9 cellular contexts compared by ENCODE assay signal in genomic region chr2:99085400-99085799, GRCh38. TPM values are rescaled to one million over a fixed set of nuclear protein-coding genes. Genes with fewer than 3 reads are reported as not detected.
DNase-seq lines count a peak whose midpoint lies in the region; ATAC-seq, FAIRE-seq and TF ChIP-seq lines count a peak whose summit lies in the region.
"Had no signal": no experiment of that assay in that cellular context is flagged by ENCODE, and none has a peak within 500 bp of the region (broad histone marks: within the 10 kb centered on the region; RNA-seq: fewer than 3 reads in every experiment).

No MANE protein-coding gene starts in this region.

- CTCF ChIA-PET in HEK293T (lab: Yijun Ruan, JAX) = no interaction called here

- peak; percentile 41 for TF ChIP-seq CTCF in kidney epithelial cell (IDR thresholded peaks at IDR 0.05; ENCODE audit: insufficient read depth, low read length, poor library complexity, severe bottlenecking)
- TF ChIP-seq CTCF in left ventricle myocardium inferior (IDR thresholded peaks at IDR 0.05; ENCODE audit: borderline replicate concordance) = no peak

- H3K36me3 ChIP-seq in kidney epithelial cell (ENCODE audit: control insufficient read depth, insufficient read depth, low read length) = no peaks in the 10 kb centered on the region
- no peaks in the 10 kb centered on the region for H3K36me3 ChIP-seq in left ventricle myocardium inferior

- ATAC-seq in HG02981 (IDR thresholded peaks at IDR 0.05; ENCODE audit: unreplicated experiment) = no peak
- ATAC-seq: activated T-cell treated with anti-CD3 and anti-CD28 coated beads, Interleukin-2, amount 50 U/mL, for 4 hours had no signal

- H3K4me1 ChIP-seq in left ventricle myocardium inferior = no peaks in the 10 kb centered on the region

- intact Hi-C loops in left ventricle myocardium inferior (cut with micrococcal nuclease) = no loop called here

- POLR2A ChIA-PET in HEK293T (lab: Yijun Ruan, JAX) = no interaction called here

- DNase-seq in DMS114 treated with DMSO at 0.1 percent for 48 hours (lab: John Stamatoyannopoulos, UW; ENCODE audit: unreplicated experiment) (peak; percentile 13), HEK293T (ENCODE audit: extremely low spot score) (no peak), kidney epithelial cell (ENCODE audit: low read depth) (no peak), GM19240 (ENCODE audit: insufficient read length, low spot score) (no peak), left ventricle myocardium inferior (no peak)
- DNase-seq: activated T-cell treated with anti-CD3 and anti-CD28 coated beads, Interleukin-2, amount 50 U/mL, for 4 hours; NCI-H2081 treated with DMSO at 0.1 percent for 48 hours had no signal

- H3K27ac ChIP-seq in left ventricle myocardium inferior (replicated peaks) = no peak overlapping the region

- no peaks in the 10 kb centered on the region for H3K9me3 ChIP-seq in left ventricle myocardium inferior (replicated peaks)

- H3K4me3 ChIP-seq in kidney epithelial cell (ENCODE audit: low read depth, low read length) (no peak overlapping the region), left ventricle myocardium inferior (no peak overlapping the region)

- FAIRE-seq in TTC549 (lab: Jason Lieb, UNC) = peak; percentile 91

- H3K27me3 ChIP-seq in kidney epithelial cell (ENCODE audit: control insufficient read depth, insufficient read depth, low read length) = no peaks in the 10 kb centered on the region
- peaks cover 39% of the 10 kb centered on the region for H3K27me3 ChIP-seq in left ventricle myocardium inferior (ENCODE audit: low read depth)

TF ChIP-seq in HEK293T, 16 proteins besides CTCF, POLR2A, EP300 and RAD21:
- TF ChIP-seq CTBP1 (IDR thresholded peaks at IDR 0.05; ENCODE audit: borderline replicate concordance) (no peak), LEF1 (IDR thresholded peaks at IDR 0.05; ENCODE audit: borderline replicate concordance) (no peak), ZNF384 (IDR thresholded peaks at IDR 0.05) (peak; percentile 90)

RNA-seq across cellular contexts. Expression of gene C2orf15, which starts 56.1 kb away (rescaled TPM):
- total RNA-seq in kidney epithelial cell = 6.7 and 7.8 TPM in 2 replicates
- not detected for total RNA-seq in left ventricle myocardium inferior
